In genomic region chr4:15707363-15707715, GRCh38 we compare ENCODE assay signal across 21 cellular contexts. TPM values are rescaled to one million over a fixed set of nuclear protein-coding genes. Genes with fewer than 3 reads are reported as not detected.
DNase-seq lines count a peak whose midpoint lies in the region; ATAC-seq and TF ChIP-seq lines count a peak whose summit lies in the region.
"Had no signal": no experiment of that assay in that cellular context is flagged by ENCODE, and none has a peak within 500 bp of the region (broad histone marks: within the 10 kb centered on the region; RNA-seq: fewer than 3 reads in every experiment).

No MANE protein-coding gene starts in this region.

- intact Hi-C loops in left ventricle myocardium inferior (cut with micrococcal nuclease) (no loop called here), heart left ventricle (cut with DNase I) (no loop called here), esophagus muscularis mucosa (cut with DNase I) (no loop called here), testis (cut with DNase I; ENCODE audit: low total_unique reads) (no loop called here)

- H3K4me2 ChIP-seq in neural cell (ENCODE audit: low read length), result no peak overlapping the region
- H3K4me2 ChIP-seq: GM23338, PC-9 had no signal

- no peaks in the 10 kb centered on the region for H3K27me3 ChIP-seq in left ventricle myocardium inferior (ENCODE audit: low read depth)
- H3K27me3 ChIP-seq in heart left ventricle, result no peaks in the 10 kb centered on the region
- H3K27me3 ChIP-seq in esophagus muscularis mucosa, result no peaks in the 10 kb centered on the region
- no peaks in the 10 kb centered on the region for H3K27me3 ChIP-seq in neural cell (ENCODE audit: insufficient read depth, low read depth, low read length)
- H3K27me3 ChIP-seq in testis, result no peaks in the 10 kb centered on the region

- H3K27ac ChIP-seq in left ventricle myocardium inferior (replicated peaks) (peak overlapping the region; percentile 41), heart left ventricle (peak overlapping the region in 1 of 12 donors; percentile 27), esophagus muscularis mucosa (replicated peaks in 1 of 4) (no peak overlapping the region), neural cell (ENCODE audit: low read length) (peak overlapping the region; percentile 41), testis (no peak overlapping the region)
- H3K27ac ChIP-seq: PC-9, RWPE1 had no signal

- H3K36me3 ChIP-seq in left ventricle myocardium inferior, result no peaks in the 10 kb centered on the region
- H3K36me3 ChIP-seq in heart left ventricle, result peaks cover 0 to 9% (median 0%) of the 10 kb centered on the region in 9 donors
- H3K36me3 ChIP-seq in esophagus muscularis mucosa, result no peaks in the 10 kb centered on the region
- no peaks in the 10 kb centered on the region for H3K36me3 ChIP-seq in neural cell (ENCODE audit: insufficient read depth, low read length)
- no peaks in the 10 kb centered on the region for H3K36me3 ChIP-seq in testis (ENCODE audit: low read depth, missing control alignments)

- H2AFZ ChIP-seq in neural cell (ENCODE audit: low read depth, low read length), result no peak overlapping the region
- H2AFZ ChIP-seq: GM23338, PC-9 had no signal

- H3K36me3 Mint-ChIP-seq in type B pancreatic cell, result no peaks in the 10 kb centered on the region

- TF ChIP-seq RAD21 in neural cell (conservative IDR thresholded peaks at IDR 0.05), result no peak

- DNase-seq in left ventricle myocardium inferior (no peak), heart left ventricle (no peak), esophagus muscularis mucosa (ENCODE audit: extremely low spot score) (peak; percentile 64), type B pancreatic cell (ENCODE audit: extremely low spot score, unreplicated experiment) (no peak), testis (no peak), COR-L47 (lab: John Stamatoyannopoulos, UW) (no peak)
- DNase-seq in activated CD4-positive, alpha-beta T cell treated with anti-CD3 and anti-CD28 coated beads for 48 hours, result no peak
- DNase-seq: 8988T, DMS 273 treated with DMSO at 0.1 percent for 48 hours, Kasumi-1, NCI-H1105 treated with DMSO at 0.1 percent for 48 hours, NCI-H1694, NCI-H2081 treated with DMSO at 0.1 percent for 48 hours, NCI-H510A treated with DMSO at 0.1 percent for 48 hours, NCI-H82, PC-9 had no signal

- H3K9me3 ChIP-seq in left ventricle myocardium inferior (replicated peaks), result no peaks in the 10 kb centered on the region
- H3K9me3 ChIP-seq in heart left ventricle, result no peaks in the 10 kb centered on the region
- H3K9me3 ChIP-seq in esophagus muscularis mucosa, result no peaks in the 10 kb centered on the region
- no peaks in the 10 kb centered on the region for H3K9me3 ChIP-seq in neural cell (ENCODE audit: low read length)
- no peaks in the 10 kb centered on the region for H3K9me3 ChIP-seq in testis

- no peak overlapping the region for H3K9ac ChIP-seq in neural cell (ENCODE audit: low read length)

- H3K9me2 ChIP-seq in neural cell (ENCODE audit: insufficient read depth, low read length), result no peaks in the 10 kb centered on the region

- no peaks in the 10 kb centered on the region for H3K9me3 Mint-ChIP-seq in type B pancreatic cell
- H3K9me3 Mint-ChIP-seq: CD14-positive monocyte, GM23338 had no signal

- no peaks in the 10 kb centered on the region for H3K79me2 ChIP-seq in neural cell (replicated peaks; ENCODE audit: insufficient read depth, low read length)

- peak overlapping the region; percentile 11 for H3K27ac Mint-ChIP-seq in type B pancreatic cell
- H3K27ac Mint-ChIP-seq: GM23338 had no signal

- ATAC-seq in heart left ventricle, result no peak
- ATAC-seq: GM23338, HCT116 had no signal

- no peaks in the 10 kb centered on the region for H4K20me1 ChIP-seq in neural cell (ENCODE audit: insufficient read depth)

- H3K27me3 Mint-ChIP-seq in type B pancreatic cell, result no peaks in the 10 kb centered on the region

- TF ChIP-seq POLR2A in heart left ventricle (IDR thresholded peaks at IDR 0.05) (no peak), esophagus muscularis mucosa (IDR thresholded peaks at IDR 0.05; ENCODE audit: low read depth) (no peak), testis (IDR thresholded peaks at IDR 0.05) (no peak)

- H3K4me1 ChIP-seq in left ventricle myocardium inferior, result peaks cover 20% of the 10 kb centered on the region
- peaks cover 0 to 23% (median 8%) of the 10 kb centered on the region in 12 donors for H3K4me1 ChIP-seq in heart left ventricle
- peaks cover 7 to 12% (median 12%) of the 10 kb centered on the region in 4 donors for H3K4me1 ChIP-seq in esophagus muscularis mucosa
- H3K4me1 ChIP-seq in testis, result no peaks in the 10 kb centered on the region

- H3K4me3 Mint-ChIP-seq in type B pancreatic cell, result no peak overlapping the region
- H3K4me3 Mint-ChIP-seq: CD14-positive monocyte, GM23338 had no signal

- no peak for TF ChIP-seq CTCF in left ventricle myocardium inferior (IDR thresholded peaks at IDR 0.05; ENCODE audit: borderline replicate concordance)
- TF ChIP-seq CTCF in heart left ventricle (IDR thresholded peaks at IDR 0.05), result no peak
- no peak for TF ChIP-seq CTCF in esophagus muscularis mucosa (IDR thresholded peaks at IDR 0.05)
- TF ChIP-seq CTCF in neural cell (IDR thresholded peaks at IDR 0.05; ENCODE audit: poor library complexity, severe bottlenecking), result no peak
- no peak for TF ChIP-seq CTCF in type B pancreatic cell (conservative IDR thresholded peaks at IDR 0.05)
- TF ChIP-seq CTCF in testis (IDR thresholded peaks at IDR 0.05), result no peak

- H3K4me3 ChIP-seq in left ventricle myocardium inferior (no peak overlapping the region), heart left ventricle (no peak overlapping the region), esophagus muscularis mucosa (no peak overlapping the region), neural cell (ENCODE audit: low read length) (peak overlapping the region; percentile 12), testis (no peak overlapping the region)
- H3K4me3 ChIP-seq: GM23338, PC-9 had no signal

- no peaks in the 10 kb centered on the region for H3F3A ChIP-seq in neural cell (ENCODE audit: insufficient read depth, low read length, poor library complexity, severe bottlenecking)

- TF ChIP-seq EP300 in esophagus muscularis mucosa (IDR thresholded peaks at IDR 0.05) (no peak), neural cell (conservative IDR thresholded peaks at IDR 0.05; ENCODE audit: poor library complexity, severe bottlenecking) (no peak)

- WGBS in heart left ventricle, 4 donors, result 34 to 44% (median 41%) methylated on average over 7 of the region's 7 CpGs
- WGBS in esophagus muscularis mucosa, result 64% methylated on average over 7 of the region's 7 CpGs
- 54% methylated on average over 7 of the region's 7 CpGs for WGBS in testis, 2 donors

- peaks cover 14% of the 10 kb centered on the region for H3K4me1 Mint-ChIP-seq in type B pancreatic cell (ENCODE audit: unreplicated experiment)

TF ChIP-seq in neural cell, 6 proteins besides CTCF, POLR2A, EP300 and RAD21 (continues in another document):
- TF ChIP-seq MXI1 (conservative IDR thresholded peaks at IDR 0.05; ENCODE audit: poor library complexity, severe bottlenecking), result no peak
- TF ChIP-seq EZH2 (IDR thresholded peaks at IDR 0.05; ENCODE audit: borderline replicate concordance, insufficient read depth, low read length, poor library complexity, severe bottlenecking), result no peak

RNA-seq across cellular contexts. Expression of gene BST1, which starts 4.5 kb away (rescaled TPM):
- total RNA-seq in left ventricle myocardium inferior, result 2.7 TPM
- 10 to 100 TPM in 1 of 9 donors, 1 to 10 TPM in 8; 1.3 to 18.4 (median 2.1) TPM for total RNA-seq in heart left ventricle
- 1 to 10 TPM; 1.9 to 2.5 TPM for polyA plus RNA-seq in heart left ventricle
- total RNA-seq in esophagus muscularis mucosa, result 1 to 10 TPM; 2.5 to 6.0 (median 4.3) TPM
- polyA plus RNA-seq in neural cell, result 0.32 and 1.6 TPM in 2 replicates
- polyA minus RNA-seq in neural cell, result 0.49 and 2.5 TPM in 2 replicates
- 0.89 and 3.4 TPM in 2 replicates for total RNA-seq in type B pancreatic cell (ENCODE audit: low replicate concordance)
- total RNA-seq in testis, result 1 to 10 TPM; 1.1 to 1.6 TPM
- 6.9 TPM for polyA plus RNA-seq in testis (ENCODE audit: insufficient read depth, low read depth, low replicate concordance)

RNA-seq across cellular contexts. Expression of gene FAM200B, which starts 25.7 kb away (rescaled TPM):
- total RNA-seq in left ventricle myocardium inferior (29.1 TPM), heart left ventricle (10 to 100 TPM; 23.2 to 37.7 (median 32.2) TPM), esophagus muscularis mucosa (10 to 100 TPM; 40.4 to 88.5 (median 71.2) TPM), type B pancreatic cell (ENCODE audit: low replicate concordance) (39.0 and 43.6 TPM in 2 replicates), testis (10 to 100 TPM; 41.8 to 48.9 TPM)
- polyA plus RNA-seq in heart left ventricle (10 to 100 TPM; 25.0 to 33.9 TPM), neural cell (182 and 238 TPM in 2 replicates), testis (ENCODE audit: insufficient read depth, low read depth, low replicate concordance) (75.2 TPM)
- polyA minus RNA-seq in neural cell, result 111 and 131 TPM in 2 replicates

RNA-seq across cellular contexts. Expression of gene FBXL5, which starts 52.2 kb away (rescaled TPM):
- total RNA-seq in left ventricle myocardium inferior (91.6 TPM), heart left ventricle (100 to 1,000 TPM in 1 of 9 donors, 10 to 100 TPM in 8; 71.1 to 112 (median 82.1) TPM), esophagus muscularis mucosa (100 to 1,000 TPM in 3 of 4 donors, 10 to 100 TPM in 1; 67.8 to 141 (median 140) TPM), type B pancreatic cell (ENCODE audit: low replicate concordance) (48.2 and 48.4 TPM in 2 replicates), testis (100 to 1,000 TPM; 149 to 153 TPM)
- polyA plus RNA-seq in heart left ventricle (10 to 100 TPM; 32.7 to 48.9 TPM), neural cell (67.3 and 70.6 TPM in 2 replicates), testis (ENCODE audit: insufficient read depth, low read depth, low replicate concordance) (162 TPM)
- 192 and 206 TPM in 2 replicates for polyA minus RNA-seq in neural cell

Comparison
In these comparisons a context has a peak if more than half of its experiments do, and no peak if none do; other contexts are left out.
1. H3K27ac ChIP-seq: peak in left ventricle myocardium inferior (single experiment) and neural cell (single experiment); none in esophagus muscularis mucosa (0 of 4) and testis (0 of 2).